In genomic region chr7:149209518-149210269, GRCh38 we compare ENCODE assay signal across 8 cellular contexts. TPM values are rescaled to one million over a fixed set of nuclear protein-coding genes. Genes with fewer than 3 reads are reported as not detected.
A peak's percentile ranks its signal among the peaks of the same experiment; 100 is the strongest.
DNase-seq lines count a peak whose midpoint lies in the region; ATAC-seq lines count a peak whose summit lies in the region.

No MANE protein-coding gene starts in this region.

- H3K4me1 Mint-ChIP-seq in activated naive CD4-positive, alpha-beta T cell treated with anti-CD3 and anti-CD28 coated beads for 36 hours (ENCODE audit: low read depth), result peaks cover 5% of the 10 kb centered on the region

- no peak overlapping the region for H3K4me3 ChIP-seq in SK-N-MC

- H3K36me3 Mint-ChIP-seq in activated naive CD4-positive, alpha-beta T cell treated with anti-CD3 and anti-CD28 coated beads for 36 hours (ENCODE audit: low read depth), result peaks cover 47% of the 10 kb centered on the region

- ATAC-seq in HG03095 (IDR thresholded peaks at IDR 0.05; ENCODE audit: unreplicated experiment), result peak; percentile 80
- ATAC-seq in HG03045 (IDR thresholded peaks at IDR 0.05; ENCODE audit: unreplicated experiment), result no peak
- ATAC-seq in GM18520 (IDR thresholded peaks at IDR 0.05; ENCODE audit: unreplicated experiment), result no peak

- H3K9me3 ChIP-seq in SK-N-MC (ENCODE audit: low read depth, low read length), result no peaks in the 10 kb centered on the region

- H3K27ac ChIP-seq in SK-N-MC, result peak overlapping the region; percentile 30; the same call in 1 of the 2 replicates

- H3K27me3 Mint-ChIP-seq in activated naive CD4-positive, alpha-beta T cell treated with anti-CD3 and anti-CD28 coated beads for 36 hours (ENCODE audit: low read depth), result no peaks in the 10 kb centered on the region

- in situ Hi-C loops in G401 (cut with HindIII; ENCODE audit: low sequenced_read_pairs), result no loop called here

- intact Hi-C loops in activated naive CD4-positive, alpha-beta T cell treated with anti-CD3 and anti-CD28 coated beads for 36 hours (cut with micrococcal nuclease), result loop anchor here (1.0 to 2.0 kb wide), 4 partner anchors 11 to 288 kb away; partner anchors contain the start of gene ZNF746

- no peak overlapping the region for H3K4me3 Mint-ChIP-seq in activated naive CD4-positive, alpha-beta T cell treated with anti-CD3 and anti-CD28 coated beads for 36 hours

- H3K36me3 ChIP-seq in SK-N-MC (ENCODE audit: insufficient read depth, low read length), result peaks cover 76% of the 10 kb centered on the region

- H3K9ac ChIP-seq in SK-N-MC (ENCODE audit: insufficient read length), result no peak overlapping the region

- CTCF ChIA-PET in activated naive CD4-positive, alpha-beta T cell treated with anti-CD3 and anti-CD28 coated beads for 36 hours (lab: Charles Lee), result interaction anchor here (0.5 to 1.0 kb wide), 6 partner anchors 10 to 446 kb away, joined by 3 to 5 read pairs (median 4); partner anchors contain the start of genes ZNF282 and ZNF783

- H3K27ac Mint-ChIP-seq in activated naive CD4-positive, alpha-beta T cell treated with anti-CD3 and anti-CD28 coated beads for 36 hours, result peak overlapping the region; percentile 72

- peak; percentile 23 for DNase-seq in G401 (ENCODE audit: low spot score)
- no peak for DNase-seq in SK-N-MC (ENCODE audit: low read depth, low spot score)
- DNase-seq in activated naive CD4-positive, alpha-beta T cell treated with anti-CD3 and anti-CD28 coated beads for 36 hours, result peak; percentile 86
- peak; percentile 91 for DNase-seq in iPS-NIHi7 (ENCODE audit: extremely low spot score)
- DNase-seq in stimulated activated CD8-positive, alpha-beta memory T cell treated with anti-CD3 and anti-CD28 coated beads, Interleukin-12 subunit alpha, Interleukin-12 subunit beta, amount 100 ng/mL, for 1 hour (ENCODE audit: low read depth), result peak; percentile 40

- no peaks in the 10 kb centered on the region for H3K9me3 Mint-ChIP-seq in activated naive CD4-positive, alpha-beta T cell treated with anti-CD3 and anti-CD28 coated beads for 36 hours

RNA-seq across cellular contexts. Expression of gene ZNF282, which starts 14.3 kb away (rescaled TPM):
- total RNA-seq in G401 (2014; rRNA removed; shearing (Covaris generic)), result 13.4 and 22.6 TPM in 2 replicates
- total RNA-seq in activated naive CD4-positive, alpha-beta T cell treated with anti-CD3 and anti-CD28 coated beads for 36 hours, result 10 to 100 TPM; 21.6 to 22.0 TPM

RNA-seq across cellular contexts. Expression of gene ZNF212, which starts 29.8 kb away (rescaled TPM):
- 11.6 and 15.9 TPM in 2 replicates for total RNA-seq in G401 (2014; rRNA removed; shearing (Covaris generic))
- total RNA-seq in activated naive CD4-positive, alpha-beta T cell treated with anti-CD3 and anti-CD28 coated beads for 36 hours, result 10 to 100 TPM in 1 of 2 experiments, 1 to 10 TPM in 1; 9.0 to 10.4 TPM

RNA-seq across cellular contexts. Expression of gene ZNF783, which starts 52.3 kb away (rescaled TPM):
- 12.8 and 16.9 TPM in 2 replicates for total RNA-seq in G401 (2014; rRNA removed; shearing (Covaris generic))
- 1 to 10 TPM; 6.8 to 7.1 TPM for total RNA-seq in activated naive CD4-positive, alpha-beta T cell treated with anti-CD3 and anti-CD28 coated beads for 36 hours
